In the genomic region with DNA sequence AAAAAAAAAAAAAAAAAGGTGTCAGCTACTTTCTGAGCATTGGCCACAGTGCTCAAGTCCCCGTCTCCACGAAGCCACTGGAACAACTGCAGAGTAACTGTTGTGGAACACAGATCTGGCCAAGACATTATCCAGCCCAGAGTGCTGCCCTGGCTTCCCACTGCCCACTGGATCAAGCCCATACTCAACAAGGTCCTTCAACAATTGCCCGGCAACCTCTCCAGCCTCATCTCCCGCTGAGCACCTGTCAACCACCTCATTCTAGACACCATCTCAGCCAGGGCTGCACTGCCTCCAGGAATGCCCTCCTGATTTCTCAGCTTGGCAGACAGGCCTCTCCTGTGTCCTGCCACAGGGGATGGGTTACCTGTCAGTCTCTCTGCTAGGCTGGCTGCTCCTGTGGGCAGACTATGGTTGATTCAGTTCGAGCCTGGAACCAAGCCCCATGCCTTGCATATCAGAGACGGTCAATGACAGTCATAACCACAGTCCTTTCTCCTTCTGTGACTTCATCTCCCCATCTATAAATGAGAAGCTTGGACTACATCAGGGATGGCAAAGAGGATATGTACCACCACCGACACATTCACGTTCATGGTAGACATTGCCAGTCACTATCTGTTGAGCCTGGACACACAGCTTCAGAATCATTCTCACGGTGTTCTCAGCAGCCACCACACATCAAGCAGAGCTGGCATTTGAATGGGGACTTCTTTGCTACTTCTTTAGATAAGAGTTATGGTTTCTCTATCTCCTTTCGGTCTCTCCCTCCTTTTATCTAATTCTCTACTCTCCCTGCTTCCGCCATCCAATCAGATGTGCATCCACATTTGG, we compare ENCODE assay signal across 9 cellular contexts.
A peak's percentile ranks its signal among the peaks of the same experiment; 100 is the strongest.
DNase-seq lines count a peak whose midpoint lies in the region; ATAC-seq, FAIRE-seq and TF ChIP-seq lines count a peak whose summit lies in the region.
"Had no signal": no experiment of that assay in that cellular context is flagged by ENCODE, and none has a peak within 500 bp of the region (broad histone marks: within the 10 kb centered on the region; RNA-seq: fewer than 3 reads in every experiment).

No MANE protein-coding gene starts in this region.

- H2AFZ ChIP-seq in GM12878 (ENCODE audit: control insufficient read depth, low read depth, low read length) (no peak overlapping the region), mesenchymal stem cell (ENCODE audit: low read depth, low read length) (no peak overlapping the region)

- in situ Hi-C loops in GM12878 (cut with MboI), result no loop called here
- in situ Hi-C loops in ACHN (cut with HindIII; ENCODE audit: low pct_ligation_motif_present, low pct_unique_long_range_greater_than_20kb, low sequenced_read_pairs), result no loop called here

- H3K79me2 ChIP-seq in GM12878 (ENCODE audit: control insufficient read depth, insufficient read depth, low read length), result no peaks in the 10 kb centered on the region

- H3K79me1 ChIP-seq in mesenchymal stem cell (replicated peaks; ENCODE audit: low read length, poor library complexity, severe bottlenecking), result peaks cover 27% of the 10 kb centered on the region

- H2BK120ac ChIP-seq in mesenchymal stem cell (ENCODE audit: low read depth, low read length), result no peak overlapping the region

- H3K27me3 ChIP-seq in NT2/D1 (ENCODE audit: insufficient read depth, insufficient read length) (no peaks in the 10 kb centered on the region), GM12878 (replicated peaks in 1 of 2; ENCODE audit: control insufficient read depth in 2 of 2, insufficient read depth in 2 of 2, low read length in 1 of 2) (no peaks in the 10 kb centered on the region), mesenchymal stem cell (ENCODE audit: control insufficient read depth in 1 of 2, insufficient read depth in 1 of 2, low read length in 2 of 2) (no peaks in the 10 kb centered on the region), thoracic aorta (replicated peaks; ENCODE audit: insufficient read depth) (no peaks in the 10 kb centered on the region)

- H3K9me3 ChIP-seq in NT2/D1 (ENCODE audit: insufficient read depth, low read length) (no peaks in the 10 kb centered on the region), GM12878 (replicated peaks; ENCODE audit: control insufficient read depth, insufficient read depth, low read length) (no peaks in the 10 kb centered on the region), mesenchymal stem cell (ENCODE audit: control insufficient read depth, low read length) (no peaks in the 10 kb centered on the region), thoracic aorta (no peaks in the 10 kb centered on the region)

- no TSS peak for BruUV-seq in GM12878 (replicated peaks; lab: Mats Ljungman, UMichigan)

- H4K91ac ChIP-seq in mesenchymal stem cell (ENCODE audit: low read length), result peak overlapping the region; percentile 3

- no peak for TF ChIP-seq POLR2A in GM12878 (IDR thresholded peaks at IDR 0.05; ENCODE audit: low read depth, low read length)

- RAD21 ChIA-PET in GM12878 (lab: Charles Lee; ENCODE audit: unreplicated experiment), result no interaction called here

- no peak overlapping the region for H2BK15ac ChIP-seq in mesenchymal stem cell (ENCODE audit: low read depth, poor library complexity, severe bottlenecking)

- peak overlapping the region; percentile 35 for H4K8ac ChIP-seq in mesenchymal stem cell (ENCODE audit: low read length)

- SMC1A ChIA-PET in GM12878 (lab: Charles Lee; ENCODE audit: uncharacterized antibody, unreplicated experiment), result interaction anchor here (0.9 to 1.2 kb wide), 2 partner anchors 10 to 212 kb away, joined by 3 read pairs; no protein-coding TSS in a partner anchor

- H3K4me3 ChIP-seq in NT2/D1 (ENCODE audit: insufficient read length, low read depth) (no peak overlapping the region), GM12878 (no peak overlapping the region), mesenchymal stem cell (ENCODE audit: insufficient read depth in 1 of 2, low read depth in 1 of 2, low read length in 2 of 2) (no peak overlapping the region), thoracic aorta (no peak overlapping the region)
- H3K4me3 ChIP-seq: skin epidermis had no signal

- H3K9ac ChIP-seq in NT2/D1 (ENCODE audit: insufficient read length, low read depth) (peak overlapping the region; percentile 6), GM12878 (ENCODE audit: control insufficient read depth, insufficient read depth, low read length) (no peak overlapping the region), mesenchymal stem cell (ENCODE audit: low read length) (peak overlapping the region; percentile 22)

- FAIRE-seq in GM12878 (lab: Jason Lieb, UNC), result peak; percentile 71

- peaks cover 55% of the 10 kb centered on the region for H3K36me3 ChIP-seq in NT2/D1 (ENCODE audit: insufficient read depth, insufficient read length, low read length)
- H3K36me3 ChIP-seq in GM12878 (ENCODE audit: control insufficient read depth in 2 of 2, insufficient read depth in 2 of 2, low read length in 1 of 2), result peaks cover 2 to 9% of the 10 kb centered on the region in 2 experiments; a peak in 3 of 4 replicates
- H3K36me3 ChIP-seq in mesenchymal stem cell (ENCODE audit: control insufficient read depth in 1 of 2, insufficient read depth in 2 of 2, low read depth in 1 of 2, low read length in 2 of 2), result peaks cover 22 to 23% of the 10 kb centered on the region in 2 experiments
- no peaks in the 10 kb centered on the region for H3K36me3 ChIP-seq in thoracic aorta

- H3K4me2 ChIP-seq in GM12878 (ENCODE audit: control insufficient read depth, insufficient read depth) (no peak overlapping the region), mesenchymal stem cell (ENCODE audit: low read length, poor library complexity, severe bottlenecking) (no peak overlapping the region)

- H3K4me1 ChIP-seq in NT2/D1 (ENCODE audit: insufficient read depth, insufficient read length) (peaks cover 52% of the 10 kb centered on the region), GM12878 (ENCODE audit: control insufficient read depth, insufficient read depth, low read length) (peaks cover 10% of the 10 kb centered on the region), mesenchymal stem cell (ENCODE audit: control insufficient read depth, insufficient read depth, low read depth, low read length) (peaks cover 55% of the 10 kb centered on the region), thoracic aorta (ENCODE audit: control insufficient read depth in 1 of 2, low read depth in 2 of 2) (peaks cover 56 to 93% of the 10 kb centered on the region in 2 donors)

- 94% methylated on average over 11 of the region's 11 CpGs for WGBS in GM12878 (ENCODE audit: insufficient coverage, insufficient replicate concordance, low lambda C conversion rate, missing lambda C conversion rate)
- WGBS in mesenchymal stem cell, result 97% methylated on average over 10 of the region's 11 CpGs

- DNase-seq in NT2/D1 (ENCODE audit: low read depth, low spot score) (no peak), GM12878 (ENCODE audit: low read depth, low spot score) (no peak), mesenchymal stem cell (no peak), thoracic aorta (ENCODE audit: low spot score) (no peak), medulla oblongata (ENCODE audit: extremely low spot score) (no peak), cerebellar nuclear complex (lab: John Stamatoyannopoulos, UW) (no peak), ACHN (no peak)

- H2BK5ac ChIP-seq in mesenchymal stem cell (ENCODE audit: low read depth, low read length, poor library complexity, severe bottlenecking), result no peak overlapping the region

- ATAC-seq in GM12878, result no peak
- no peak for ATAC-seq in thoracic aorta (ENCODE audit: insufficient number of reproducible peaks, low FRiP score, low read depth)

- H3K23ac ChIP-seq in mesenchymal stem cell (ENCODE audit: low read length in 2 of 2), result peak overlapping the region in 1 of 2 experiments; percentile 92

- peak overlapping the region; percentile 60 for H3K27ac ChIP-seq in GM12878 (ENCODE audit: control insufficient read depth, insufficient read depth)
- H3K27ac ChIP-seq in mesenchymal stem cell (ENCODE audit: low read length, poor library complexity, severe bottlenecking), result no peak overlapping the region
- H3K27ac ChIP-seq in thoracic aorta, result peak overlapping the region; percentile 97 to 99
- H3K27ac ChIP-seq: HL-60 had no signal

- CTCF ChIA-PET in GM12878 (lab: Yijun Ruan, JAX), result interaction anchor here (0.6 kb wide), 1 partner anchor 389 kb away, joined by 3 read pairs; no protein-coding TSS in a partner anchor

- POLR2A ChIA-PET in GM12878 (lab: Charles Lee), result no interaction called here

- H4K20me1 ChIP-seq in GM12878 (ENCODE audit: control insufficient read depth, insufficient read depth), result no peaks in the 10 kb centered on the region

- no peak for TF ChIP-seq CTCF in GM12878 (IDR thresholded peaks at IDR 0.05 in 2 of 3, conservative IDR thresholded peaks at IDR 0.05 in 1 of 3; ENCODE audit: control insufficient read depth in 2 of 3, extremely low read depth in 1 of 3, insufficient read depth in 1 of 3, low read depth in 3 of 3, low read length in 3 of 3)
- TF ChIP-seq CTCF in thoracic aorta (IDR thresholded peaks at IDR 0.05), result no peak

- peak overlapping the region in 1 of 2 experiments; percentile 88 for H2BK12ac ChIP-seq in mesenchymal stem cell (ENCODE audit: low read length in 2 of 2)

- TF ChIP-seq EP300 in GM12878 (IDR thresholded peaks at IDR 0.05; ENCODE audit: borderline replicate concordance in 1 of 2, control insufficient read depth in 1 of 2, low read depth in 2 of 2, low read length in 2 of 2), result no peak

- H3K18ac ChIP-seq in mesenchymal stem cell (ENCODE audit: low read depth in 1 of 2, low read length in 2 of 2), result peak overlapping the region; percentile 1 to 64

- intact Hi-C loops in GM12878 (cut with micrococcal nuclease; ENCODE audit: unreplicated experiment), result no loop called here

- H3K4ac ChIP-seq in mesenchymal stem cell (ENCODE audit: low read depth in 1 of 2, low read length in 2 of 2), result peak overlapping the region in 1 of 2 experiments; percentile 42

- TF ChIP-seq RAD21 in GM12878 (IDR thresholded peaks at IDR 0.05; ENCODE audit: insufficient read depth, low read depth, low read length), result no peak

- H2AK5ac ChIP-seq in mesenchymal stem cell (ENCODE audit: low read length, severe bottlenecking), result no peak overlapping the region

- peak overlapping the region in 1 of 2 experiments; percentile 72 for H3K14ac ChIP-seq in mesenchymal stem cell (ENCODE audit: low read length in 2 of 2)

TF ChIP-seq in GM12878, 131 proteins besides CTCF, POLR2A, EP300 and RAD21 (continues in another document):
- TF ChIP-seq EED (IDR thresholded peaks at IDR 0.05; ENCODE audit: low read depth), result no peak
